Comparison of ENCODE assay signal across 8 cellular contexts in genomic region chr3:79019137-79019923, GRCh38.
DNase-seq lines count a peak whose midpoint lies in the region; ATAC-seq and TF ChIP-seq lines count a peak whose summit lies in the region.

No MANE protein-coding gene starts in this region.

- TF ChIP-seq CTCF in 22Rv1 (IDR thresholded peaks at IDR 0.05) (no peak), RWPE2 (IDR thresholded peaks at IDR 0.05; ENCODE audit: poor library complexity, severe bottlenecking) (no peak), kidney epithelial cell (IDR thresholded peaks at IDR 0.05; ENCODE audit: insufficient read depth, low read length, poor library complexity, severe bottlenecking) (no peak), spleen (IDR thresholded peaks at IDR 0.05 in 8 of 11, conservative IDR thresholded peaks at IDR 0.05 in 3 of 11) (no peak)

- H3K27me3 ChIP-seq in RWPE2 (ENCODE audit: insufficient read depth, poor library complexity, severe bottlenecking) (no peaks in the 10 kb centered on the region), kidney epithelial cell (ENCODE audit: control insufficient read depth, insufficient read depth, low read length) (no peaks in the 10 kb centered on the region), spleen (replicated peaks in 1 of 7) (peaks cover 0 to 33% (median 6%) of the 10 kb centered on the region in 7 donors)

- WGBS in spleen, 5 donors = 1 to 6% (median 3%) methylated on average over 34 to 40 of the region's 40 CpGs

- TF ChIP-seq EP300 in Ishikawa (IDR thresholded peaks at IDR 0.05; ENCODE audit: borderline replicate concordance) = 0 out of 2 replicates have a peak, but pooled peaks have one; percentile 9

- H3K4me3 ChIP-seq in RWPE2 (ENCODE audit: severe bottlenecking) = peak overlapping the region; percentile 66
- H3K4me3 ChIP-seq in kidney epithelial cell (ENCODE audit: low read depth, low read length) = peak overlapping the region; percentile 68
- peak overlapping the region; percentile 57 to 86 (median 62) for H3K4me3 ChIP-seq in spleen

- H3K4me1 ChIP-seq in RWPE2 (ENCODE audit: insufficient read depth, poor library complexity, severe bottlenecking) (peaks cover 10% of the 10 kb centered on the region), spleen (peaks cover 0 to 25% (median under 1%) of the 10 kb centered on the region in 6 donors)

- H3K27ac ChIP-seq in 22Rv1 = peak overlapping the region; percentile 61
- H3K27ac ChIP-seq in RWPE2 (ENCODE audit: poor library complexity, severe bottlenecking) = peak overlapping the region; percentile 68
- H3K27ac ChIP-seq in spleen = peak overlapping the region; percentile 69 to 89 (median 84)

- no peak for TF ChIP-seq RAD21 in Ishikawa (IDR thresholded peaks at IDR 0.05; ENCODE audit: low read depth)

- TF ChIP-seq POLR2A in GM18505 (IDR thresholded peaks at IDR 0.05; ENCODE audit: borderline replicate concordance, extremely low read depth, insufficient read depth, insufficient read length) = no peak
- TF ChIP-seq POLR2A in spleen (IDR thresholded peaks at IDR 0.05) = peak in 1 of 3 donors; percentile 74

- peak; percentile 58 for ATAC-seq in GM18505 (IDR thresholded peaks at IDR 0.05; ENCODE audit: unreplicated experiment)
- peak; percentile 84 for ATAC-seq in RWPE2 (ENCODE audit: low read depth)

- H3K9me3 ChIP-seq in RWPE2 (ENCODE audit: severe bottlenecking) (no peaks in the 10 kb centered on the region), spleen (no peaks in the 10 kb centered on the region)

- intact Hi-C loops in spleen (cut with DNase I; ENCODE audit: low total_unique reads) = no loop called here

- DNase-seq in RWPE2 (ENCODE audit: low spot score) (peak; percentile 91), dedifferentiated amniotic fluid mesenchymal stem cell (ENCODE audit: extremely low spot score) (peak; percentile 94), kidney epithelial cell (ENCODE audit: low read depth) (peak; percentile 67), spleen (peak; percentile 80)
- DNase-seq in activated naive CD4-positive, alpha-beta T cell treated with Interleukin-2 at 50 U/mL for 16 hours = no peak

- H3K36me3 ChIP-seq in RWPE2 (ENCODE audit: low read depth) (no peaks in the 10 kb centered on the region), kidney epithelial cell (ENCODE audit: control insufficient read depth, insufficient read depth, low read length) (no peaks in the 10 kb centered on the region), spleen (no peaks in the 10 kb centered on the region)

TF ChIP-seq in Ishikawa, 13 proteins besides CTCF, POLR2A, EP300 and RAD21:
- no peak for TF ChIP-seq YY1 (IDR thresholded peaks at IDR 0.05; ENCODE audit: low read depth)
- no peak for TF ChIP-seq TCF12 (IDR thresholded peaks at IDR 0.05; ENCODE audit: low read depth)
- TF ChIP-seq TEAD4 (IDR thresholded peaks at IDR 0.05) = no peak
- peak; percentile 24; the same call in 1 of the 2 replicates for TF ChIP-seq USF1 (IDR thresholded peaks at IDR 0.05)
- TF ChIP-seq MAX (IDR thresholded peaks at IDR 0.05) = peak; percentile 87
- TF ChIP-seq FOXM1 (IDR thresholded peaks at IDR 0.05; ENCODE audit: borderline replicate concordance, low read depth) = peak; percentile 44; the same call in 1 of the 2 replicates
- TF ChIP-seq NFIC (IDR thresholded peaks at IDR 0.05) = 0 out of 2 replicates have a peak, but pooled peaks have one; percentile 9
- TF ChIP-seq TAF1 (IDR thresholded peaks at IDR 0.05; ENCODE audit: low read depth) = peak; percentile 87
